24 cellular contexts compared by ENCODE assay signal in the genomic region with DNA sequence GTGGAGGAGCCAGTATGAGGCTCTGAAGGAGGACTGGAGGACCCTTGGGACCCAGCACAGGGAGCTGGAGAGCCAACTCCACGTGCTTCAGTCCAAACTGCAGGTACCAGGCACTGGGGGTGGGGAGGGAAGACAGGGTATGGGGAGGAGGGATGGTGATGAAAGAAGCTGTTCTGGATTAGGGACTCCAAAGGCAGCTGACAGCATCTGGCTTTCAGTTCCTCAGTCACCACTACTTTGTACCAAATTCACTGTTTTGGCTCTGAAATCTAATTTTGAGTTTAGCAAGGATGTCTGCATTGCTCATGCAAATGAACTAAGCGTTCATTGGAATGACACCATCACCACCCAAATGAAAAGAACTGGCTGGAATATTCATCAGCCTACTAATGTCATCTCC. TPM values are rescaled to one million over a fixed set of nuclear protein-coding genes. Genes with fewer than 3 reads are reported as not detected.
DNase-seq lines count a peak whose midpoint lies in the region; ATAC-seq, FAIRE-seq and TF ChIP-seq lines count a peak whose summit lies in the region.
"Had no signal": no experiment of that assay in that cellular context is flagged by ENCODE, and none has a peak within 500 bp of the region (broad histone marks: within the 10 kb centered on the region; RNA-seq: fewer than 3 reads in every experiment).

No MANE protein-coding gene starts in this region.

- no peak for FAIRE-seq in GM12892 (lab: Jason Lieb, UNC)
- FAIRE-seq: colon, endometrium had no signal

- no peaks in the 10 kb centered on the region for H3K9me3 Mint-ChIP-seq in T-helper 1 cell treated with Interleukin-12 subunit alpha and Interleukin-12 subunit beta and Interleukin-4 antibody, amounts not matched to agents 30 μg/mL and 1 μg/mL, for 36 hours
- H3K9me3 Mint-ChIP-seq in T-cell (no peaks in the 10 kb centered on the region), immature natural killer cell (no peaks in the 10 kb centered on the region)

- H3K36me3 Mint-ChIP-seq in T-helper 1 cell treated with Interleukin-12 subunit alpha and Interleukin-12 subunit beta and Interleukin-4 antibody, amounts not matched to agents 30 μg/mL and 1 μg/mL, for 36 hours (ENCODE audit: low read depth), result peaks cover 41% of the 10 kb centered on the region
- peaks cover 63% of the 10 kb centered on the region for H3K36me3 Mint-ChIP-seq in T-cell
- H3K36me3 Mint-ChIP-seq in immature natural killer cell, result peaks cover 25 to 61% (median 42%) of the 10 kb centered on the region in 3 donors

- no peak overlapping the region for H3K4me3 Mint-ChIP-seq in T-helper 1 cell treated with Interleukin-12 subunit alpha and Interleukin-12 subunit beta and Interleukin-4 antibody, amounts not matched to agents 30 μg/mL and 1 μg/mL, for 36 hours
- no peak overlapping the region for H3K4me3 Mint-ChIP-seq in T-cell
- no peak overlapping the region for H3K4me3 Mint-ChIP-seq in immature natural killer cell

- no peaks in the 10 kb centered on the region for H3K27me3 Mint-ChIP-seq in T-helper 1 cell treated with Interleukin-12 subunit alpha and Interleukin-12 subunit beta and Interleukin-4 antibody, amounts not matched to agents 30 μg/mL and 1 μg/mL, for 36 hours (ENCODE audit: low read depth)
- H3K27me3 Mint-ChIP-seq in T-cell, result no peaks in the 10 kb centered on the region
- no peaks in the 10 kb centered on the region for H3K27me3 Mint-ChIP-seq in immature natural killer cell (ENCODE audit: low read depth in 3 of 3)

- CTCF ChIA-PET in T-cell (lab: Charles Lee), result no interaction called here

- ATAC-seq in T-cell (replicated peaks in 1 of 4), result no peak
- ATAC-seq in GM19397 (IDR thresholded peaks at IDR 0.05; ENCODE audit: unreplicated experiment), result no peak
- no peak for ATAC-seq in GM18873 (IDR thresholded peaks at IDR 0.05; ENCODE audit: low FRiP score, unreplicated experiment)
- ATAC-seq in HG03108 (IDR thresholded peaks at IDR 0.05; ENCODE audit: unreplicated experiment), result no peak
- ATAC-seq: body of pancreas, heart left ventricle had no signal

- peak overlapping the region; percentile 83 for H3K27ac Mint-ChIP-seq in T-helper 1 cell treated with Interleukin-12 subunit alpha and Interleukin-12 subunit beta and Interleukin-4 antibody, amounts not matched to agents 30 μg/mL and 1 μg/mL, for 36 hours
- H3K27ac Mint-ChIP-seq in T-cell (peak overlapping the region; percentile 71 to 83), immature natural killer cell (peak overlapping the region in 5 of 6 donors; percentile 33 to 89 (median 64))

- 0 out of 2 replicates have a peak, but pooled peaks have one; percentile 33 for TF ChIP-seq POLR2A in GM12892 (IDR thresholded peaks at IDR 0.05; ENCODE audit: low read depth, low read length)

- no peak for DNase-seq in T-helper 1 cell
- no peak for DNase-seq in GM12892 (ENCODE audit: insufficient read length)
- DNase-seq in T-cell, result no peak
- no peak for DNase-seq in immature natural killer cell
- DNase-seq: 8988T; activated naive CD4-positive, alpha-beta T cell; body of pancreas; GDM1; heart left ventricle; left ventricle myocardium inferior; NCI-H1092; NCI-H2081 treated with DMSO at 0.1 percent for 48 hours; NCI-H524; OCI-M1; Right ventricle myocardium superior; stimulated activated CD4-positive, alpha-beta T cell treated with anti-CD3 and anti-CD28 coated beads, Interleukin-4, amount 100 ng/mL, for 4 hours; uterus had no signal

- H3K4me1 Mint-ChIP-seq in T-helper 1 cell treated with Interleukin-12 subunit alpha and Interleukin-12 subunit beta and Interleukin-4 antibody, amounts not matched to agents 30 μg/mL and 1 μg/mL, for 36 hours (ENCODE audit: low read depth), result peaks cover 35% of the 10 kb centered on the region
- H3K4me1 Mint-ChIP-seq in T-cell (peaks cover 10 to 27% (median 27%) of the 10 kb centered on the region in 3 donors), immature natural killer cell (peaks cover 17 to 27% of the 10 kb centered on the region in 2 donors)

- POLR2A ChIA-PET in T-cell (lab: Charles Lee), result interaction anchor here in 1 of 2 donors (1.8 kb wide), 1 partner anchor 9 kb away, joined by 7 read pairs; the partner anchor contains the start of gene C1orf74

RNA-seq across cellular contexts. Expression of gene C1orf74, which starts 8.7 kb away (rescaled TPM):
- polyA plus RNA-seq in GM12892 (2012; ENCODE audit: missing spikeins), result 2.7 TPM
- 1 to 10 TPM in 3 of 5 donors, under 1 TPM in 2; 0.58 to 1.3 (median 1.2) TPM for total RNA-seq in T-cell
- polyA plus RNA-seq in immature natural killer cell, result under 1 TPM in 2 of 3 donors, not detected in 1; 0.18 to 0.84 TPM

RNA-seq across cellular contexts. Expression of gene TRAF3IP3, which starts 19.8 kb away (rescaled TPM):
- 96.9 TPM for polyA plus RNA-seq in GM12892 (2012; ENCODE audit: missing spikeins)
- total RNA-seq in T-cell, result 100 to 1,000 TPM; 332 to 502 (median 465) TPM
- polyA plus RNA-seq in immature natural killer cell, result 100 to 1,000 TPM; 232 to 341 (median 287) TPM
- polyA plus RNA-seq: BJ had no signal

RNA-seq across cellular contexts. Expression of gene IRF6, which starts 30.3 kb away (rescaled TPM):
- 1.2 TPM for polyA plus RNA-seq in GM12892 (2012; ENCODE audit: missing spikeins)
- total RNA-seq in T-cell, result 1 to 10 TPM in 3 of 5 donors, under 1 TPM in 2; 0.16 to 2.6 (median 1.0) TPM
- 1 to 10 TPM in 2 of 3 donors, not detected in 1; 5.2 TPM for polyA plus RNA-seq in immature natural killer cell

RNA-seq across cellular contexts. Expression of gene UTP25, which starts 52.1 kb away (rescaled TPM):
- 4.0 TPM for polyA plus RNA-seq in GM12892 (2012; ENCODE audit: missing spikeins)
- total RNA-seq in T-cell, result 10 to 100 TPM in 3 of 5 donors, 1 to 10 TPM in 2; 9.1 to 19.9 (median 14.5) TPM
- polyA plus RNA-seq in immature natural killer cell, result 1 to 10 TPM; 2.6 to 3.7 (median 3.2) TPM
